In genomic region chr10:112680586-112680985, GRCh38 we compare ENCODE assay signal across 33 cellular contexts.
"Had no signal": no experiment of that assay in that cellular context is flagged by ENCODE, and none has a peak within 500 bp of the region (broad histone marks: within the 10 kb centered on the region; RNA-seq: fewer than 3 reads in every experiment).

No MANE protein-coding gene starts in this region.

- H3K4me1 ChIP-seq: body of pancreas, esophagus squamous epithelium, gastroesophageal sphincter, heart right ventricle had no signal

- H3K27ac ChIP-seq: adrenal gland, body of pancreas, epithelial cell of prostate, esophagus squamous epithelium, gastroesophageal sphincter, heart right ventricle, WERI-Rb-1 had no signal

- ATAC-seq: activated CD4-positive, CD25-positive, alpha-beta regulatory T cell treated with anti-CD3 and anti-CD28 coated beads, Interleukin-2, amount 50 U/mL, for 24 hours; activated CD8-positive, alpha-beta T cell treated with anti-CD3 and anti-CD28 coated beads for 36 hours; activated naive CD8-positive, alpha-beta T cell treated with anti-CD3 and anti-CD28 coated beads, Interleukin-2, amount 50 U/mL, for 24 hours; activated T-cell treated with anti-CD3 and anti-CD28 coated beads, Interleukin-2, amount 50 U/mL, for 4 hours; activated T-helper 17 cell treated with anti-CD3 and anti-CD28 coated beads, Interleukin-2, amount 50 U/mL, for 72 hours; body of pancreas; effector memory CD8-positive, alpha-beta T cell; gastroesophageal sphincter; heart right ventricle; T-helper 17 cell had no signal

- H3K9me3 ChIP-seq: body of pancreas, esophagus squamous epithelium, gastroesophageal sphincter, heart right ventricle had no signal

- H3K9me3 Mint-ChIP-seq: activated B cell treated with CpG ODN at 0.5 μM for 24 hours; activated CD8-positive, alpha-beta T cell treated with anti-CD3 and anti-CD28 coated beads for 36 hours; activated naive CD4-positive, alpha-beta T cell treated with anti-CD3 and anti-CD28 coated beads, Interleukin-2, amount 50 U/mL, for 24 hours; activated naive CD8-positive, alpha-beta T cell treated with anti-CD3 and anti-CD28 coated beads for 36 hours; activated naive CD8-positive, alpha-beta T cell treated with anti-CD3 and anti-CD28 coated beads, Interleukin-2, amount 50 U/mL, for 24 hours; activated T-cell treated with anti-CD3 and anti-CD28 coated beads, Interleukin-2, amount 50 U/mL, for 4 hours; activated T-helper 17 cell treated with anti-CD3 and anti-CD28 coated beads, Interleukin-2, amount 50 U/mL, for 72 hours; effector memory CD8-positive, alpha-beta T cell; T-helper 2 cell treated with Interferon-gamma antibody and Interleukin-4, amounts not matched to agents 5 μg/mL and 100 μg/mL, for 36 hours had no signal

- H3K4me3 Mint-ChIP-seq: activated B cell treated with CpG ODN at 0.5 μM for 24 hours; activated CD8-positive, alpha-beta T cell treated with anti-CD3 and anti-CD28 coated beads for 36 hours; activated naive CD4-positive, alpha-beta T cell treated with anti-CD3 and anti-CD28 coated beads, Interleukin-2, amount 50 U/mL, for 24 hours; activated naive CD8-positive, alpha-beta T cell treated with anti-CD3 and anti-CD28 coated beads for 36 hours; activated naive CD8-positive, alpha-beta T cell treated with anti-CD3 and anti-CD28 coated beads, Interleukin-2, amount 50 U/mL, for 24 hours; activated T-cell treated with anti-CD3 and anti-CD28 coated beads, Interleukin-2, amount 50 U/mL, for 4 hours; activated T-helper 17 cell treated with anti-CD3 and anti-CD28 coated beads, Interleukin-2, amount 50 U/mL, for 72 hours; effector memory CD8-positive, alpha-beta T cell; T-helper 17 cell; T-helper 2 cell treated with Interferon-gamma antibody and Interleukin-4, amounts not matched to agents 5 μg/mL and 100 μg/mL, for 36 hours had no signal

- H3K27me3 ChIP-seq: adrenal gland, body of pancreas, esophagus squamous epithelium, gastroesophageal sphincter, heart right ventricle had no signal

- H3K36me3 ChIP-seq: adrenal gland, WERI-Rb-1 had no signal

- H3K27me3 Mint-ChIP-seq: activated B cell treated with CpG ODN at 0.5 μM for 24 hours; activated CD8-positive, alpha-beta T cell treated with anti-CD3 and anti-CD28 coated beads for 36 hours; activated naive CD4-positive, alpha-beta T cell treated with anti-CD3 and anti-CD28 coated beads, Interleukin-2, amount 50 U/mL, for 24 hours; activated naive CD8-positive, alpha-beta T cell treated with anti-CD3 and anti-CD28 coated beads for 36 hours; activated naive CD8-positive, alpha-beta T cell treated with anti-CD3 and anti-CD28 coated beads, Interleukin-2, amount 50 U/mL, for 24 hours; activated T-helper 17 cell treated with anti-CD3 and anti-CD28 coated beads, Interleukin-2, amount 50 U/mL, for 72 hours; effector memory CD8-positive, alpha-beta T cell; T-helper 17 cell had no signal

- H3K27ac Mint-ChIP-seq: activated B cell treated with CpG ODN at 0.5 μM for 24 hours; activated CD8-positive, alpha-beta T cell treated with anti-CD3 and anti-CD28 coated beads for 36 hours; activated naive CD4-positive, alpha-beta T cell treated with anti-CD3 and anti-CD28 coated beads, Interleukin-2, amount 50 U/mL, for 24 hours; activated naive CD8-positive, alpha-beta T cell treated with anti-CD3 and anti-CD28 coated beads for 36 hours; activated naive CD8-positive, alpha-beta T cell treated with anti-CD3 and anti-CD28 coated beads, Interleukin-2, amount 50 U/mL, for 24 hours; activated T-helper 17 cell treated with anti-CD3 and anti-CD28 coated beads, Interleukin-2, amount 50 U/mL, for 72 hours; effector memory CD8-positive, alpha-beta T cell; T-helper 17 cell; T-helper 2 cell treated with Interferon-gamma antibody and Interleukin-4, amounts not matched to agents 5 μg/mL and 100 μg/mL, for 36 hours had no signal

- H3K4me1 Mint-ChIP-seq: activated B cell treated with CpG ODN at 0.5 μM for 24 hours; activated naive CD4-positive, alpha-beta T cell treated with anti-CD3 and anti-CD28 coated beads, Interleukin-2, amount 50 U/mL, for 24 hours; activated naive CD8-positive, alpha-beta T cell treated with anti-CD3 and anti-CD28 coated beads for 36 hours; activated naive CD8-positive, alpha-beta T cell treated with anti-CD3 and anti-CD28 coated beads, Interleukin-2, amount 50 U/mL, for 24 hours; activated T-helper 17 cell treated with anti-CD3 and anti-CD28 coated beads, Interleukin-2, amount 50 U/mL, for 72 hours; T-helper 17 cell had no signal

- H3K4me3 ChIP-seq: adrenal gland, body of pancreas, esophagus squamous epithelium, gastroesophageal sphincter, heart right ventricle had no signal

- DNase-seq: activated B cell treated with CpG ODN at 0.5 μM for 24 hours; activated CD4-positive, alpha-beta T cell treated with anti-CD3 and anti-CD28 coated beads for 48 hours; activated CD4-positive, alpha-beta T cell treated with anti-CD3 and anti-CD28 coated beads, Interleukin-2, amount 50 U/mL, for 1 hour; activated CD4-positive, alpha-beta T cell treated with anti-CD3 and anti-CD28 coated beads, Interleukin-2, amount 50 U/mL, for 48 hours; activated CD8-positive, alpha-beta memory T cell treated with anti-CD3 and anti-CD28 coated beads for 24 hours; activated CD8-positive, alpha-beta T cell treated with anti-CD3 and anti-CD28 coated beads for 36 hours; activated effector memory CD4-positive, alpha-beta T cell treated with Interleukin-2 at 50 U/mL for 16 hours; activated gamma-delta T cell treated with Interleukin-2 at 50 U/mL for 16 hours; activated naive CD4-positive, alpha-beta T cell treated with Interleukin-2 at 50 U/mL for 16 hours; activated naive CD8-positive, alpha-beta T cell treated with anti-CD3 and anti-CD28 coated beads for 36 hours; activated naive CD8-positive, alpha-beta T cell treated with anti-CD3 and anti-CD28 coated beads, Interleukin-2, amount 50 U/mL, for 24 hours; activated T-cell treated with anti-CD3 and anti-CD28 coated beads, Interleukin-2, amount 50 U/mL, for 4 hours; adrenal gland; amygdala; aorta; body of pancreas; caudate nucleus; cortex of kidney; dermis blood vessel endothelial cell; effector CD4-positive, alpha-beta T cell; effector memory CD8-positive, alpha-beta T cell; esophagus squamous epithelium; foreskin melanocyte; heart right ventricle; T-helper 17 cell; T1000; WERI-Rb-1 had no signal
